In the genomic region with DNA sequence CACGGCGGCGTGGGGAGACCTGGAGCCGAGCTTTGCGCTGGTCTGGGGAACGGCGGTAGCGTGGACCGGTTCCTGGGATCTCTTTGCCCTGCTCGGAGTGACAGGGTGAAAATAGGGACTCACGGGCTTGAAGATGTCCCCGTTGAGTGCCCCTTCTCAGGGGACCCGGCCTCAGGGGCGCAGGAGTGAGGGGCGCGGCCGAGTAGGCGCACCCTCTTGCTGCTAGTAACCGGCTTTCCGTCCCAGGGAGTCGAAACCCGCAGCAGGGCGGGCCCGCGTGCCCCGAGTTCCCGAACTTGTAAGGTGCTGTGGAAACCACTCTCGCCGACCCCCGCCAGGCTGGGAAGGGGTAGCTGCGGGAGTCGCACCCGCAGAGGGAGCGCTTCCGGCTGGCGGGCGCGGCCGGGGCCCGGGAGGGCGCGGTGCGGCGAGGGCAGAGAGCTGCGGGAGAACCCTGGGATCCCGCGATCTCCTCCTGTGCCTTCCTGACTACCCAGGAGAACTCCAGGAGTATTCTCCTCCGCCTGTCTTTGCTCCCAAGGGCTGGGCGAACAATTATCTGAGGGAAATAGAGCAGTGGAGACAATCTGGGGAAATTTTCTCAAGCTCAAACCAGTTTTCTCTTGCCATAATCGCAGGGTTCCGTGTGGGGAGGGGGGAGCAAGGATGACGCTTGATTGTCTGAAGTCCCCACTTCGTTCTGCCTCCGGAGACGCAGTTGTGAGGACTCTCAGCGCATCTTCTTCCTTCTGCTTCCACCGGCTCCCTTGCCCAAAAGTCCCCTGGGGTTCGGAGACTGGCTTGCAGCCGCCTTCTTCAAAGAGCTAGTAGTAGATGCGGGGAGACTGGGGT, we compare ENCODE assay signal across 11 cellular contexts. TPM values are rescaled to one million over a fixed set of nuclear protein-coding genes. Genes with fewer than 3 reads are reported as not detected.
A peak's percentile ranks its signal among the peaks of the same experiment; 100 is the strongest.
DNase-seq lines count a peak whose midpoint lies in the region; ATAC-seq, FAIRE-seq and TF ChIP-seq lines count a peak whose summit lies in the region.
"Had no signal": no experiment of that assay in that cellular context is flagged by ENCODE, and none has a peak within 500 bp of the region (broad histone marks: within the 10 kb centered on the region; RNA-seq: fewer than 3 reads in every experiment).

No MANE protein-coding gene starts in this region.

- FAIRE-seq in endothelial cell of umbilical vein (lab: Jason Lieb, UNC), result no peak

- peaks cover 29% of the 10 kb centered on the region for H3K27me3 Mint-ChIP-seq in neural progenitor cell (ENCODE audit: insufficient read depth, low read depth)

- no peak overlapping the region for H3K27ac Mint-ChIP-seq in neural progenitor cell

- no peak for ATAC-seq in activated CD4-positive, CD25-positive, alpha-beta regulatory T cell treated with anti-CD3 and anti-CD28 coated beads, Interleukin-2, amount 50 U/mL, for 24 hours

- TF ChIP-seq CTCF in endothelial cell of umbilical vein (IDR thresholded peaks at IDR 0.05; ENCODE audit: extremely low read depth in 1 of 2, insufficient read depth in 1 of 2, low read depth in 1 of 2, low read length in 2 of 2) (no peak), neural progenitor cell (IDR thresholded peaks at IDR 0.05) (no peak)

- H3K9me3 ChIP-seq in HUES64 (ENCODE audit: insufficient read depth, low read depth, low read length), result no peaks in the 10 kb centered on the region
- H3K9me3 ChIP-seq in endothelial cell of umbilical vein (replicated peaks; ENCODE audit: control insufficient read depth, insufficient read depth, low read length), result no peaks in the 10 kb centered on the region
- H3K9me3 ChIP-seq in neural progenitor cell (ENCODE audit: low read depth), result no peaks in the 10 kb centered on the region
- H3K9me3 ChIP-seq: adrenal gland had no signal

- CTCF ChIA-PET in endothelial cell of umbilical vein (lab: Charles Lee), result no interaction called here

- H3K9me3 Mint-ChIP-seq in neural progenitor cell, result peaks cover 13% of the 10 kb centered on the region

- H3K4me2 ChIP-seq in endothelial cell of umbilical vein (ENCODE audit: insufficient read depth, low read length) (no peak overlapping the region), neural progenitor cell (peak overlapping the region; percentile 94)

- no TSS peak for BruUV-seq in endothelial cell of umbilical vein (replicated peaks; lab: Mats Ljungman, UMichigan)

- H3K4me1 ChIP-seq in HUES64 (ENCODE audit: insufficient read depth, low read length) (peaks cover 25% of the 10 kb centered on the region), endothelial cell of umbilical vein (ENCODE audit: control insufficient read depth, extremely low read depth, insufficient read depth, low read length) (no peaks in the 10 kb centered on the region), neural progenitor cell (peaks cover 31% of the 10 kb centered on the region)
- H3K4me1 ChIP-seq: adrenal gland had no signal

- H3K27ac ChIP-seq in HUES64 (ENCODE audit: low read depth, low read length), result no peak overlapping the region
- no peak overlapping the region for H3K27ac ChIP-seq in endothelial cell of umbilical vein (ENCODE audit: insufficient read depth, low read depth, low read length)
- no peak overlapping the region for H3K27ac ChIP-seq in neural progenitor cell
- H3K27ac ChIP-seq: adrenal gland had no signal

- peak; percentile 67 for DNase-seq in COLO668 (lab: John Stamatoyannopoulos, UW; ENCODE audit: unreplicated experiment)
- no peak for DNase-seq in endothelial cell of umbilical vein (ENCODE audit: low read depth, low spot score)
- peak; percentile 34 for DNase-seq in neural progenitor cell (ENCODE audit: low spot score)
- DNase-seq in globus pallidus (ENCODE audit: low spot score), result no peak
- DNase-seq in nucleus accumbens (lab: John Stamatoyannopoulos, UW), result no peak
- no peak for DNase-seq in GM19240 (ENCODE audit: insufficient read length, low spot score)
- DNase-seq: adrenal gland, left cardiac atrium had no signal

- peaks cover 10% of the 10 kb centered on the region for H3F3A ChIP-seq in neural progenitor cell (ENCODE audit: low read depth)

- H2AFZ ChIP-seq in endothelial cell of umbilical vein (ENCODE audit: low read depth, low read length) (no peak overlapping the region), neural progenitor cell (replicated peaks) (peak overlapping the region; percentile 15)

- peaks cover 41% of the 10 kb centered on the region for H3K4me1 Mint-ChIP-seq in neural progenitor cell

- WGBS in HUES64, result 1% methylated on average over 60 of the region's 60 CpGs

- TF ChIP-seq POLR2A in endothelial cell of umbilical vein (IDR thresholded peaks at IDR 0.05; ENCODE audit: low read depth, low read length), result no peak

- H4K20me1 ChIP-seq in endothelial cell of umbilical vein (replicated peaks; ENCODE audit: control insufficient read depth, extremely low read depth, insufficient read depth, low read length) (no peaks in the 10 kb centered on the region), neural progenitor cell (ENCODE audit: low read depth) (peaks cover 24% of the 10 kb centered on the region)

- H3K79me2 ChIP-seq in endothelial cell of umbilical vein (ENCODE audit: control insufficient read depth, insufficient read depth, low read length) (no peaks in the 10 kb centered on the region), neural progenitor cell (ENCODE audit: low read depth) (no peaks in the 10 kb centered on the region)

- H3K9ac ChIP-seq in HUES64 (ENCODE audit: low read depth, low read length) (no peak overlapping the region), endothelial cell of umbilical vein (replicated peaks; ENCODE audit: extremely low read depth, insufficient read depth, low read length) (no peak overlapping the region), neural progenitor cell (no peak overlapping the region)

- peak overlapping the region; percentile 93 for H3K4me3 Mint-ChIP-seq in neural progenitor cell

- peaks cover 76% of the 10 kb centered on the region for H3K27me3 ChIP-seq in HUES64 (ENCODE audit: insufficient read depth, low read length)
- peaks cover 35 to 48% of the 10 kb centered on the region in 2 experiments for H3K27me3 ChIP-seq in endothelial cell of umbilical vein (ENCODE audit: control insufficient read depth in 2 of 2, insufficient read depth in 2 of 2, low read length in 2 of 2)
- peaks cover 88% of the 10 kb centered on the region for H3K27me3 ChIP-seq in neural progenitor cell

- H3K36me3 ChIP-seq in HUES64 (ENCODE audit: insufficient read depth, low read length) (no peaks in the 10 kb centered on the region), endothelial cell of umbilical vein (ENCODE audit: control insufficient read depth in 2 of 2, extremely low read depth in 1 of 2, insufficient read depth in 2 of 2, low read length in 2 of 2) (no peaks in the 10 kb centered on the region), neural progenitor cell (no peaks in the 10 kb centered on the region)
- H3K36me3 ChIP-seq: adrenal gland had no signal

- intact Hi-C loops in endothelial cell of umbilical vein (cut with micrococcal nuclease), result no loop called here

- no peaks in the 10 kb centered on the region for H3K9me1 ChIP-seq in endothelial cell of umbilical vein (replicated peaks; ENCODE audit: control insufficient read depth, extremely low read depth, insufficient read depth, low read length)

- dilution Hi-C loops in endothelial cell of umbilical vein (cut with MboI; ENCODE audit: extremely low pct_ligation_motif_present, low sequenced_read_pairs), result no loop called here

- H3K4me3 ChIP-seq in HUES64 (ENCODE audit: low read length), result peak overlapping the region; percentile 66
- H3K4me3 ChIP-seq in endothelial cell of umbilical vein (replicated peaks in 1 of 3; ENCODE audit: insufficient read depth in 1 of 3, low read depth in 1 of 3, low read length in 3 of 3), result no peak overlapping the region
- H3K4me3 ChIP-seq in neural progenitor cell, result peak overlapping the region; percentile 74
- H3K4me3 ChIP-seq: adrenal gland had no signal

- peaks cover 2% of the 10 kb centered on the region for H3K36me3 Mint-ChIP-seq in neural progenitor cell

- POLR2A ChIA-PET in endothelial cell of umbilical vein (lab: Charles Lee), result no interaction called here

TF ChIP-seq in endothelial cell of umbilical vein, 7 proteins besides CTCF, POLR2A, EP300 and RAD21:
- TF ChIP-seq EZH2 (IDR thresholded peaks at IDR 0.05; ENCODE audit: borderline replicate concordance, low read depth, low read length, severe bottlenecking) (peak; percentile 76), JUN (IDR thresholded peaks at IDR 0.05; ENCODE audit: borderline replicate concordance, insufficient read depth, insufficient read length, low read depth) (no peak)

RNA-seq across cellular contexts. Expression of a gene that starts 0.7 kb away (rescaled TPM):
- polyA plus RNA-seq in HUES64 (2013, experiment 1 of 2), result 1.2 TPM
- 3.3 TPM for polyA plus RNA-seq in HUES64 (2013, experiment 2 of 2)
- total RNA-seq in endothelial cell of umbilical vein (not detected in 2 replicates), neural progenitor cell (ENCODE audit: low replicate concordance) (0.15 TPM in 1 of 2 replicates, not detected in the other)
- polyA plus RNA-seq in endothelial cell of umbilical vein, result not detected in 2 replicates
- polyA plus RNA-seq in endothelial cell of umbilical vein (2011; cell fraction: cytosol; rRNA removed), result not detected in 2 replicates
- not detected in 2 replicates for polyA plus RNA-seq in endothelial cell of umbilical vein (2011; cell fraction: nucleus; rRNA removed)
- polyA plus RNA-seq in endothelial cell of umbilical vein (2012), result not detected in 2 replicates
- not detected in 2 replicates for polyA minus RNA-seq in endothelial cell of umbilical vein
- polyA minus RNA-seq in endothelial cell of umbilical vein (2011; cell fraction: cytosol; rRNA and poly(A)+ RNA removed), result not detected
- not detected in 2 replicates for polyA minus RNA-seq in endothelial cell of umbilical vein (2011; cell fraction: nucleus; rRNA and poly(A)+ RNA removed)
- total RNA-seq: left cardiac atrium, LHCN-M2 had no signal

Comparison
In these comparisons a context has a peak if more than half of its experiments do, and no peak if none do; other contexts are left out.
1. DNase-seq: peak in COLO668 (single experiment) and neural progenitor cell (single experiment); none in endothelial cell of umbilical vein (single experiment), globus pallidus (single experiment), nucleus accumbens (0 of 56) and GM19240 (single experiment).
2. H3K4me3 ChIP-seq: peak in HUES64 (single experiment) and neural progenitor cell (single experiment); none in endothelial cell of umbilical vein (0 of 3).